Comparison of ENCODE assay signal across 19 cellular contexts in the genomic region with DNA sequence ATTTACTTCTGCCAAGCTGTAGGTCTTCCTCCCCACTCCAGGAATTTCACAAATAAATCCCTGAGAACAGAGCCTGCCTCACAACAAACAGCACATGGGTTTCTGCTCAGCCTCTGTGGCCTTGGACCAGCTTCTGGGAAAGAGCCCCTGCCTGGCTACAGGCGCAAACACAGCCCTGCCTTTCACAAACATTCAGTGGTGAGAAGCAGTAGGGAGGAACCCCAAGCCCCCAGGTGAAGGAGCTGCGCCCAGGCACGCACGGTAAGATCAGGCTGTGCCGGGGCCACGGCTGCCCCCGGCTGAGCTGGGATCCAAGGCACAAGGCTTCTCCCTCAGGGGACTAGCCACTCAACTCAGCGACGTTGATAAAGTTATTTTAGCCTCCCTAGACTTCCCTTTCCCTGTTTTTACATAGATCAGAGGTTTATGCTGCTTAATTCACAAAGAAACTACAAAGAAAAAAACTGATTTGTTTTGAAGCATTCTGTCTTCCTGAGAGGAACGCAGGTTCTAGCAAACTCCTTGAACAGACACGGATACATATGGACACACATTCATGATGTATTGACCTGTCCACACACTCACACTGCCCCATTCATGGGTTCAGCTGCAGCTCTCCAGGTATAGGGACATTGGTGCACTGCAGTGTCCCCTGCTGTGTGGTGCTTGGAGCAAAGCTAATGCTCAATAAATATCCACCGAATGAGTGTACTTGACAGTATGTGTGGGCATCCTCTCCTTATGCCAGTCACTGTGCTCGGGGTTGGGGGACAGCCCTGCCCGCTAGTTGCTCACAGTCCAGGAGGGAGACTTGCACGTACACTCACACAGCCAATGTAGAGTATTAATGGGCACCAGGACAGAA. TPM values are rescaled to one million over a fixed set of nuclear protein-coding genes. Genes with fewer than 3 reads are reported as not detected.
DNase-seq lines count a peak whose midpoint lies in the region; ATAC-seq, FAIRE-seq and TF ChIP-seq lines count a peak whose summit lies in the region.
"Had no signal": no experiment of that assay in that cellular context is flagged by ENCODE, and none has a peak within 500 bp of the region (broad histone marks: within the 10 kb centered on the region; RNA-seq: fewer than 3 reads in every experiment).

No MANE protein-coding gene starts in this region.

- peak overlapping the region; percentile 56; the same call in 1 of the 2 replicates for H3K18ac ChIP-seq in H1 (ENCODE audit: extremely low read depth, low read length)

- H2AK5ac ChIP-seq in H1 (ENCODE audit: low read depth, low read length), result no peak overlapping the region

- H4K5ac ChIP-seq in H1 (ENCODE audit: insufficient read length, low read depth, low read length), result no peak overlapping the region

- H3K4me2 ChIP-seq in H1 (ENCODE audit: insufficient read depth in 1 of 2, low read depth in 2 of 2, low read length in 2 of 2), result no peak overlapping the region

- H3K56ac ChIP-seq in H1 (replicated peaks; ENCODE audit: insufficient read length, low read depth, low read length), result no peak overlapping the region

- H3K9me3 ChIP-seq in H1 (ENCODE audit: insufficient read depth in 2 of 2, low read depth in 1 of 2, low read length in 1 of 2) (no peaks in the 10 kb centered on the region), mucosa of descending colon (no peaks in the 10 kb centered on the region), upper lobe of right lung (no peaks in the 10 kb centered on the region)
- H3K9me3 ChIP-seq: upper lobe of left lung had no signal

- H4K91ac ChIP-seq in H1 (replicated peaks; ENCODE audit: insufficient read length, low read length), result peak overlapping the region; percentile 81

- CTCF ChIA-PET in H1 (lab: Charles Lee; ENCODE audit: partially characterized antibody), result interaction anchor here (0.6 to 5.0 kb wide), 14 partner anchors 8 to 380 kb away, joined by 3 to 24 read pairs (median 3); no protein-coding TSS in a partner anchor

- H3K79me2 ChIP-seq in H1 (ENCODE audit: control insufficient read depth in 1 of 2, insufficient read depth in 2 of 2, low read length in 2 of 2), result no peaks in the 10 kb centered on the region

- no peak for FAIRE-seq in H1 (lab: Jason Lieb, UNC)
- FAIRE-seq: A204.1 had no signal

- intact Hi-C loops in mucosa of descending colon (cut with DNase I, micrococcal nuclease) (no loop called here), upper lobe of right lung (cut with DNase I) (no loop called here)

- H2BK120ac ChIP-seq in H1 (replicated peaks; ENCODE audit: low read depth, low read length), result no peak overlapping the region

- DNase-seq in NCI-H2171 treated with DMSO at 0.1 percent for 48 hours (lab: John Stamatoyannopoulos, UW) (peak; percentile 15), NCI-H2171 (lab: John Stamatoyannopoulos, UW) (no peak), H1 (ENCODE audit: low read depth in 1 of 2, low spot score in 2 of 2) (no peak), mucosa of descending colon (no peak), upper lobe of right lung (no peak), GM13977 (ENCODE audit: low spot score) (no peak), NCI-H748 (lab: John Stamatoyannopoulos, UW; ENCODE audit: unreplicated experiment) (no peak)
- DNase-seq: activated gamma-delta T cell; brain microvascular endothelial cell; CD8-positive, alpha-beta T cell; effector CD8-positive, alpha-beta T cell; foreskin melanocyte; immature natural killer cell; MV-4-11; NCI-H2227 treated with DMSO at 0.1 percent for 48 hours; stimulated activated CD4-positive, alpha-beta T cell treated with anti-CD3 and anti-CD28 coated beads, Interleukin-2, amount 100 ng/mL, for 48 hours had no signal

- H3K14ac ChIP-seq in H1 (ENCODE audit: insufficient read length), result no peak overlapping the region

- no peaks in the 10 kb centered on the region; the same call in 1 of the 2 replicates for H3K23me2 ChIP-seq in H1 (ENCODE audit: low read depth, low read length)

- no peaks in the 10 kb centered on the region; a peak in 1 of 7 replicates for H3K27me3 ChIP-seq in H1 (replicated peaks in 1 of 4; ENCODE audit: control insufficient read depth in 3 of 4, extremely low read depth in 1 of 4, insufficient read depth in 3 of 4, low read length in 3 of 4)
- H3K27me3 ChIP-seq in upper lobe of right lung, result no peaks in the 10 kb centered on the region
- H3K27me3 ChIP-seq: upper lobe of left lung had no signal

- peak overlapping the region; percentile 67; the same call in 1 of the 2 replicates for H2AFZ ChIP-seq in H1 (ENCODE audit: low read length)

- peak overlapping the region; percentile 88; the same call in 1 of the 2 replicates for H2BK12ac ChIP-seq in H1 (ENCODE audit: low read depth, low read length)

- no peak for TF ChIP-seq EP300 in H1 (IDR thresholded peaks at IDR 0.05; ENCODE audit: borderline replicate concordance in 1 of 2, low read depth in 2 of 2, low read length in 2 of 2)

- peak overlapping the region; percentile 82 for H2BK20ac ChIP-seq in H1 (ENCODE audit: low read length)

- no peaks in the 10 kb centered on the region for H3K36me3 ChIP-seq in H1 (ENCODE audit: control insufficient read depth in 2 of 4, insufficient read depth in 4 of 4, low read length in 3 of 4)
- H3K36me3 ChIP-seq in mucosa of descending colon (ENCODE audit: low read depth), result no peaks in the 10 kb centered on the region
- H3K36me3 ChIP-seq in upper lobe of right lung, result no peaks in the 10 kb centered on the region
- H3K36me3 ChIP-seq: brain microvascular endothelial cell, upper lobe of left lung had no signal

- H2BK15ac ChIP-seq in H1 (ENCODE audit: low read length), result peak overlapping the region; percentile 66; the same call in 1 of the 2 replicates

- H2BK5ac ChIP-seq in H1 (ENCODE audit: low read depth, low read length), result 0 out of 2 replicates have a peak overlapping the region, but pooled peaks have one; percentile 71

- no peak overlapping the region; a peak in 1 of 7 replicates for H3K9ac ChIP-seq in H1 (replicated peaks in 1 of 4; ENCODE audit: extremely low read depth in 1 of 4, low read depth in 3 of 4, low read length in 3 of 4)

- in situ Hi-C loops in GM13977 (cut with MboI; ENCODE audit: low pct_unique_long_range_greater_than_20kb, low sequenced_read_pairs, unreplicated experiment), result no loop called here

- no peak for TF ChIP-seq CTCF in H1 (IDR thresholded peaks at IDR 0.05; ENCODE audit: control extremely low read depth in 1 of 3, insufficient read depth in 1 of 3, low read depth in 1 of 3, low read length in 3 of 3)
- TF ChIP-seq CTCF in mucosa of descending colon (IDR thresholded peaks at IDR 0.05), result no peak
- TF ChIP-seq CTCF in upper lobe of right lung (IDR thresholded peaks at IDR 0.05), result no peak
- TF ChIP-seq CTCF in GM13977 (IDR thresholded peaks at IDR 0.05; ENCODE audit: extremely low read depth, insufficient read depth, missing control alignments), result no peak

- H4K8ac ChIP-seq in H1 (ENCODE audit: extremely low read depth, insufficient read depth, low read length), result peak overlapping the region; percentile 68; the same call in 1 of the 2 replicates

- TF ChIP-seq POLR2A in H1 (IDR thresholded peaks at IDR 0.05; ENCODE audit: control extremely low read depth in 1 of 2, low read depth in 2 of 2, low read length in 2 of 2), result no peak

- WGBS in H1 (ENCODE audit: extremely low coverage in 1 of 2, insufficient coverage in 1 of 2, insufficient read length in 1 of 2, insufficient replicate concordance in 2 of 2, low coverage in 1 of 2, low lambda C conversion rate in 2 of 2, missing lambda C conversion rate in 1 of 2), 2 experiments, result 82% methylated on average over 15 of the region's 15 CpGs; no CpG with 5 or more reads in 1 of the 2 experiments

- no peak for TF ChIP-seq RAD21 in H1 (IDR thresholded peaks at IDR 0.05 in 1 of 2, conservative IDR thresholded peaks at IDR 0.05 in 1 of 2; ENCODE audit: low read depth in 2 of 2, low read length in 2 of 2)

- POLR2A ChIA-PET in H1 (lab: Charles Lee; ENCODE audit: partially characterized antibody), result interaction anchor here (0.6 to 1.2 kb wide), 2 partner anchors 70 to 148 kb away, joined by 3 read pairs; no protein-coding TSS in a partner anchor

- ATAC-seq in mucosa of descending colon, result peak; percentile 65
- ATAC-seq in upper lobe of right lung, result peak; percentile 74
- ATAC-seq in HG02852 (IDR thresholded peaks at IDR 0.05; ENCODE audit: unreplicated experiment), result no peak
- ATAC-seq: CD8-positive, alpha-beta T cell had no signal

- H3K4me1 ChIP-seq in H1 (replicated peaks in 1 of 4; ENCODE audit: control insufficient read depth in 3 of 4, insufficient read depth in 4 of 4, low read length in 3 of 4) (peaks cover 0 to 6% (median 2%) of the 10 kb centered on the region in 4 experiments; a peak in 5 of 7 replicates), mucosa of descending colon (ENCODE audit: low read depth) (peaks cover 13% of the 10 kb centered on the region), upper lobe of right lung (peaks cover 5% of the 10 kb centered on the region)

- H3K27ac ChIP-seq in H1 (ENCODE audit: low read depth, low read length) (no peak overlapping the region), upper lobe of right lung (no peak overlapping the region)
- H3K27ac ChIP-seq: brain microvascular endothelial cell, upper lobe of left lung had no signal

- H3K4ac ChIP-seq in H1 (replicated peaks; ENCODE audit: insufficient read length, low read depth, low read length), result peak overlapping the region; percentile 23

- no peak overlapping the region for H3K23ac ChIP-seq in H1 (ENCODE audit: insufficient read length)

- H3K79me1 ChIP-seq in H1 (ENCODE audit: low read depth, low read length), result no peaks in the 10 kb centered on the region

- H4K20me1 ChIP-seq in H1 (replicated peaks in 1 of 2; ENCODE audit: control insufficient read depth in 1 of 2, insufficient read depth in 2 of 2, low read length in 2 of 2), result no peaks in the 10 kb centered on the region

- H3K4me3 ChIP-seq in H1 (ENCODE audit: extremely low read depth in 1 of 4, insufficient read depth in 2 of 4, low read depth in 3 of 4, low read length in 4 of 4) (no peak overlapping the region), mucosa of descending colon (no peak overlapping the region), upper lobe of right lung (no peak overlapping the region)
- H3K4me3 ChIP-seq: upper lobe of left lung had no signal

TF ChIP-seq in H1, 55 proteins besides CTCF, POLR2A, EP300 and RAD21 (continues in another document):
- TF ChIP-seq SP2 (IDR thresholded peaks at IDR 0.05; ENCODE audit: low read length), result no peak

RNA-seq across cellular contexts. Expression of a gene that starts 25.5 kb away (rescaled TPM):
- 12.2 and 12.9 TPM in 2 replicates for total RNA-seq in H1 (2021; fragmentation: NEBNext Ultra II Directional; extraction: Animal tissue kit (Norgen Biotek cat#: 25700))
- 7.9 and 9.9 TPM in 2 replicates for polyA plus RNA-seq in H1 (2011; rRNA removed)
- 8.8 TPM for polyA plus RNA-seq in H1 (2011; cell fraction: cytosol; rRNA removed)
- polyA plus RNA-seq in H1 (2011; cell fraction: nucleus; rRNA removed), result 12.0 TPM
- polyA plus RNA-seq in H1 (2012, experiment 1 of 2), result 9.3 to 13.8 TPM (median 11.0 TPM) in 4 replicates
- polyA plus RNA-seq in H1 (2012, experiment 2 of 2), result 14.2 TPM
- 16.5 TPM for polyA plus RNA-seq in H1 (2013, experiment 1 of 2)
- 15.9 TPM for polyA plus RNA-seq in H1 (2013, experiment 2 of 2)
- 4.8 and 5.7 TPM in 2 replicates for polyA minus RNA-seq in H1 (2011; rRNA and poly(A)+ RNA removed)
- 17.6 TPM for polyA minus RNA-seq in H1 (2011; cell fraction: cytosol; rRNA and poly(A)+ RNA removed)
- polyA minus RNA-seq in H1 (2011; cell fraction: nucleus; rRNA and poly(A)+ RNA removed), result 18.8 TPM
- 100 to 1,000 TPM in 1 of 3 donors, 10 to 100 TPM in 2; 60.9 to 116 (median 99.0) TPM for total RNA-seq in mucosa of descending colon
- total RNA-seq in upper lobe of right lung, result 43.6 TPM
- polyA plus RNA-seq: immature natural killer cell had no signal
